In the genomic region with DNA sequence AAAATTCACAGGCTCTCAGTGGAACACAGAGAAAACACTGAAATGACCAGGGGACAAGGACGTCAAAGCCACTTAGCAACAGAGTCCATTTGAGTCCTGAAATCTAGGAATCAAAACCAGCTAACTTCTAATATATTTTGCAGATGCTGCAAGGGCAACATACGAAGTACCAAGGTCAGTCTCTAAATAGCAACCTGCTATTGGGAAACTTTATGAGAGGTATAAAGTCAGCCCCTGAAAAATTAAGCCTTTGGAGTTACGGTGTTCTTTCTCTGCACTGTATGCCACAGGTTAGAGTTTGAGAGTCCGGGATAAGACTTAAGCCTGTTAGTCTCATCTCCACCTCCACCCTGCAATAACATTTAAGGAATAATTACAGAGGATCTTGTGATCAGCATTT, we compare ENCODE assay signal across 16 cellular contexts. TPM values are rescaled to one million over a fixed set of nuclear protein-coding genes. Genes with fewer than 3 reads are reported as not detected.
A peak's percentile ranks its signal among the peaks of the same experiment; 100 is the strongest.
DNase-seq lines count a peak whose midpoint lies in the region; ATAC-seq and TF ChIP-seq lines count a peak whose summit lies in the region.
"Had no signal": no experiment of that assay in that cellular context is flagged by ENCODE, and none has a peak within 500 bp of the region (broad histone marks: within the 10 kb centered on the region; RNA-seq: fewer than 3 reads in every experiment).

No MANE protein-coding gene starts in this region.

- peaks cover 23% of the 10 kb centered on the region for H3K4me1 Mint-ChIP-seq in activated T-helper 17 cell treated with anti-CD3 and anti-CD28 coated beads, Interleukin-2, amount 50 U/mL, for 72 hours
- H3K4me1 Mint-ChIP-seq in natural killer cell treated with Interleukin-12 subunit alpha and Interleukin-12 subunit beta and Interleukin-15 and Interleukin-18, amount 100 ng/mL, for 72 hours (ENCODE audit: low read depth in 2 of 2): peaks cover 62 to 63% of the 10 kb centered on the region in 2 donors

- H3K27me3 ChIP-seq in osteoblast (ENCODE audit: insufficient read depth, low read length): no peaks in the 10 kb centered on the region
- H3K27me3 ChIP-seq: ovary, testis had no signal

- no peaks in the 10 kb centered on the region for H3K27me3 Mint-ChIP-seq in activated T-helper 17 cell treated with anti-CD3 and anti-CD28 coated beads, Interleukin-2, amount 50 U/mL, for 72 hours
- H3K27me3 Mint-ChIP-seq in natural killer cell treated with Interleukin-12 subunit alpha and Interleukin-12 subunit beta and Interleukin-15 and Interleukin-18, amount 100 ng/mL, for 72 hours: no peaks in the 10 kb centered on the region

- H3K36me3 Mint-ChIP-seq in activated T-helper 17 cell treated with anti-CD3 and anti-CD28 coated beads, Interleukin-2, amount 50 U/mL, for 72 hours (ENCODE audit: low read depth): peaks cover 72% of the 10 kb centered on the region
- H3K36me3 Mint-ChIP-seq in natural killer cell treated with Interleukin-12 subunit alpha and Interleukin-12 subunit beta and Interleukin-15 and Interleukin-18, amount 100 ng/mL, for 72 hours: peaks cover 16% of the 10 kb centered on the region

- ATAC-seq in left ventricle myocardium superior (peak; percentile 61), left cardiac atrium (no peak), GM18517 (IDR thresholded peaks at IDR 0.05; ENCODE audit: unreplicated experiment) (no peak)
- no peak for ATAC-seq in activated T-helper 17 cell treated with anti-CD3 and anti-CD28 coated beads, Interleukin-2, amount 50 U/mL, for 72 hours (replicated peaks)
- no peak for ATAC-seq in natural killer cell treated with Interleukin-12 subunit alpha and Interleukin-12 subunit beta and Interleukin-15 and Interleukin-18, amount 100 ng/mL, for 72 hours

- peaks cover 81% of the 10 kb centered on the region for H3K79me2 ChIP-seq in osteoblast (ENCODE audit: insufficient read depth, low read length)

- peak overlapping the region; percentile 95 for H3K27ac Mint-ChIP-seq in activated T-helper 17 cell treated with anti-CD3 and anti-CD28 coated beads, Interleukin-2, amount 50 U/mL, for 72 hours
- peak overlapping the region; percentile 95 to 99 for H3K27ac Mint-ChIP-seq in natural killer cell treated with Interleukin-12 subunit alpha and Interleukin-12 subunit beta and Interleukin-15 and Interleukin-18, amount 100 ng/mL, for 72 hours

- peak overlapping the region; percentile 76 for H3K4me3 Mint-ChIP-seq in activated T-helper 17 cell treated with anti-CD3 and anti-CD28 coated beads, Interleukin-2, amount 50 U/mL, for 72 hours
- peak overlapping the region; percentile 85 for H3K4me3 Mint-ChIP-seq in natural killer cell treated with Interleukin-12 subunit alpha and Interleukin-12 subunit beta and Interleukin-15 and Interleukin-18, amount 100 ng/mL, for 72 hours

- no peaks in the 10 kb centered on the region for H3K9me3 Mint-ChIP-seq in activated T-helper 17 cell treated with anti-CD3 and anti-CD28 coated beads, Interleukin-2, amount 50 U/mL, for 72 hours
- no peaks in the 10 kb centered on the region for H3K9me3 Mint-ChIP-seq in natural killer cell treated with Interleukin-12 subunit alpha and Interleukin-12 subunit beta and Interleukin-15 and Interleukin-18, amount 100 ng/mL, for 72 hours

- peaks cover 12% of the 10 kb centered on the region for H4K20me1 ChIP-seq in osteoblast (ENCODE audit: insufficient read depth, low read length)

- peaks cover 51% of the 10 kb centered on the region for H3K36me3 ChIP-seq in osteoblast (ENCODE audit: insufficient read depth, low read length)
- H3K36me3 ChIP-seq: ovary had no signal

- no peak overlapping the region for H2AFZ ChIP-seq in osteoblast (ENCODE audit: low read length)

- H3K4me3 ChIP-seq in osteoblast (ENCODE audit: insufficient read depth, low read length): no peak overlapping the region
- H3K4me3 ChIP-seq: ovary, testis had no signal

- H3K4me1 ChIP-seq in osteoblast (ENCODE audit: insufficient read depth, low read length): peaks cover 19% of the 10 kb centered on the region

- no peak overlapping the region for H3K27ac ChIP-seq in osteoblast (ENCODE audit: low read depth, low read length)
- H3K27ac ChIP-seq: ovary had no signal

- intact Hi-C loops in left ventricle myocardium superior (cut with micrococcal nuclease): no loop called here
- intact Hi-C loops in left cardiac atrium (cut with DNase I): no loop called here

- DNase-seq in left ventricle myocardium superior: no peak
- no peak for DNase-seq in left cardiac atrium
- no peak for DNase-seq in natural killer cell treated with Interleukin-12 subunit alpha and Interleukin-12 subunit beta and Interleukin-15 and Interleukin-18, amount 100 ng/mL, for 72 hours (ENCODE audit: low spot score)
- no peak for DNase-seq in NOMO-1 (lab: John Stamatoyannopoulos, UW; ENCODE audit: unreplicated experiment in 2 of 2)
- DNase-seq in osteoblast (ENCODE audit: insufficient read length, low spot score, missing footprints): no peak
- DNase-seq: amniotic stem cell; central memory CD4-positive, alpha-beta T cell; GF-D8; NCI-H187 treated with DMSO at 0.1 percent for 48 hours; NCI-H446; ovary; SHP77 treated with DMSO at 0.1 percent for 48 hours; T-helper 9 cell; testis had no signal

- H3K4me2 ChIP-seq in osteoblast (ENCODE audit: insufficient read depth, low read length): no peak overlapping the region

- TF ChIP-seq CTCF in osteoblast (IDR thresholded peaks at IDR 0.05; ENCODE audit: extremely low read depth, low read depth, low read length): no peak

- no peaks in the 10 kb centered on the region for H3K9me3 ChIP-seq in osteoblast (ENCODE audit: low read depth, low read length)
- H3K9me3 ChIP-seq: ovary, testis had no signal

RNA-seq across cellular contexts. Expression of a gene that starts 13.3 kb away (rescaled TPM):
- 13.3 TPM for total RNA-seq in left ventricle myocardium superior
- total RNA-seq in left cardiac atrium: 10 to 100 TPM; 17.1 to 29.7 TPM
- total RNA-seq in activated T-helper 17 cell treated with anti-CD3 and anti-CD28 coated beads, Interleukin-2, amount 50 U/mL, for 72 hours: 10 to 100 TPM; 39.6 to 49.3 TPM
- 10 to 100 TPM; 87.6 to 88.3 TPM for total RNA-seq in natural killer cell treated with Interleukin-12 subunit alpha and Interleukin-12 subunit beta and Interleukin-15 and Interleukin-18, amount 100 ng/mL, for 72 hours
- total RNA-seq in osteoblast: 136 and 254 TPM in 2 replicates
